Comparison of ENCODE assay signal across 22 cellular contexts in genomic region chr2:172507199-172507598, GRCh38. TPM values are rescaled to one million over a fixed set of nuclear protein-coding genes. Genes with fewer than 3 reads are reported as not detected.
DNase-seq lines count a peak whose midpoint lies in the region; ATAC-seq, FAIRE-seq and TF ChIP-seq lines count a peak whose summit lies in the region.
"Had no signal": no experiment of that assay in that cellular context is flagged by ENCODE, and none has a peak within 500 bp of the region (broad histone marks: within the 10 kb centered on the region; RNA-seq: fewer than 3 reads in every experiment).

No MANE protein-coding gene starts in this region.

- H3K4ac ChIP-seq in H1 (replicated peaks; ENCODE audit: insufficient read length, low read depth, low read length), result no peak overlapping the region

- peaks cover 11 to 86% (median 81%) of the 10 kb centered on the region in 7 donors for H3K4me1 Mint-ChIP-seq in naive thymus-derived CD4-positive, alpha-beta T cell
- peaks cover 19% of the 10 kb centered on the region for H3K4me1 Mint-ChIP-seq in activated naive CD4-positive, alpha-beta T cell treated with anti-CD3 and anti-CD28 coated beads, Interleukin-2, amount 10 ng/mL, durations not matched to agents 7 days and 5 days
- H3K4me1 Mint-ChIP-seq: GM23338 had no signal

- no peaks in the 10 kb centered on the region for H3K79me1 ChIP-seq in H1 (ENCODE audit: low read depth, low read length)

- H3K23ac ChIP-seq in H1 (ENCODE audit: insufficient read length), result no peak overlapping the region

- peaks cover 5 to 26% of the 10 kb centered on the region in 2 experiments; a peak in 4 of 5 replicates for H3K36me3 ChIP-seq in HepG2 (replicated peaks in 1 of 2; ENCODE audit: control insufficient read depth in 1 of 2, insufficient read depth in 2 of 2, low read length in 2 of 2)
- peaks cover 0 to 4% (median 0%) of the 10 kb centered on the region in 4 donors for H3K36me3 ChIP-seq in right lobe of liver
- peaks cover 2 to 45% (median 20%) of the 10 kb centered on the region in 4 experiments; a peak in 6 of 8 replicates for H3K36me3 ChIP-seq in H1 (ENCODE audit: control insufficient read depth in 2 of 4, insufficient read depth in 4 of 4, low read length in 3 of 4)
- peaks cover 0 to 35% (median 12%) of the 10 kb centered on the region in 3 experiments for H3K36me3 ChIP-seq in naive thymus-derived CD4-positive, alpha-beta T cell (ENCODE audit: control insufficient read depth in 2 of 3, insufficient read depth in 3 of 3, low read length in 3 of 3)
- H3K36me3 ChIP-seq in MM.1S (replicated peaks; ENCODE audit: insufficient read depth, low read length), result no peaks in the 10 kb centered on the region
- H3K36me3 ChIP-seq: BE2C, HAP-1 had no signal

- intact Hi-C loops in HepG2 (cut with micrococcal nuclease; ENCODE audit: unreplicated experiment) (no loop called here), right lobe of liver (cut with DNase I) (no loop called here)
- intact Hi-C loops in naive thymus-derived CD4-positive, alpha-beta T cell (cut with micrococcal nuclease), result loop anchor here (2.0 to 5.0 kb wide), 2 partner anchors 16 to 1820 kb away; no protein-coding TSS in a partner anchor

- no peak overlapping the region for H3K4me3 Mint-ChIP-seq in naive thymus-derived CD4-positive, alpha-beta T cell
- H3K4me3 Mint-ChIP-seq in activated naive CD4-positive, alpha-beta T cell treated with anti-CD3 and anti-CD28 coated beads, Interleukin-2, amount 10 ng/mL, durations not matched to agents 7 days and 5 days, result no peak overlapping the region
- H3K4me3 Mint-ChIP-seq: CD14-positive monocyte; CD8-positive, alpha-beta memory T cell; GM23338; HFFc6 had no signal

- no peak for TF ChIP-seq RAD21 in HepG2 (CRISPR knock-in tag; IDR thresholded peaks at IDR 0.05)
- no peak for TF ChIP-seq RAD21 in H1 (IDR thresholded peaks at IDR 0.05 in 1 of 2, conservative IDR thresholded peaks at IDR 0.05 in 1 of 2; ENCODE audit: low read depth in 2 of 2, low read length in 2 of 2)

- H3K9ac ChIP-seq in HepG2 (ENCODE audit: insufficient read depth, low read depth, low read length), result no peak overlapping the region
- no peak overlapping the region for H3K9ac ChIP-seq in H1 (replicated peaks in 1 of 4; ENCODE audit: extremely low read depth in 1 of 4, low read depth in 3 of 4, low read length in 3 of 4)
- no peak overlapping the region for H3K9ac ChIP-seq in MM.1S (ENCODE audit: low read length)
- H3K9ac ChIP-seq: BLaER1 treated with 17β-estradiol and CSF1 and Interleukin-3, amounts not matched to agents 10 nM and 100 nM had no signal

- H3K23me2 ChIP-seq in H1 (ENCODE audit: low read depth, low read length), result no peaks in the 10 kb centered on the region

- POLR2A ChIA-PET in HepG2 (lab: Yijun Ruan, JAX), result no interaction called here
- POLR2A ChIA-PET in H1 (lab: Charles Lee; ENCODE audit: partially characterized antibody), result interaction anchor here (1.2 kb wide), 1 partner anchor 25 kb away, joined by 4 read pairs; no protein-coding TSS in a partner anchor
- POLR2A ChIA-PET in naive thymus-derived CD4-positive, alpha-beta T cell (lab: Charles Lee), result interaction anchor here (1.2 kb wide), 1 partner anchor 12 kb away, joined by 3 read pairs; no protein-coding TSS in a partner anchor

- no peak overlapping the region for H2BK20ac ChIP-seq in H1 (ENCODE audit: low read length)

- H2BK15ac ChIP-seq in H1 (ENCODE audit: low read length), result no peak overlapping the region

- peaks cover 10% of the 10 kb centered on the region for H3K9me3 ChIP-seq in HepG2 (ENCODE audit: low read length)
- peaks cover 0 to 6% (median 3%) of the 10 kb centered on the region in 4 donors for H3K9me3 ChIP-seq in right lobe of liver
- peaks cover 10 to 11% of the 10 kb centered on the region in 2 experiments for H3K9me3 ChIP-seq in H1 (ENCODE audit: insufficient read depth in 2 of 2, low read depth in 1 of 2, low read length in 1 of 2)
- peaks cover 0 to 4% (median 0%) of the 10 kb centered on the region in 3 experiments for H3K9me3 ChIP-seq in naive thymus-derived CD4-positive, alpha-beta T cell (ENCODE audit: control insufficient read depth in 2 of 3, low read length in 3 of 3)
- no peaks in the 10 kb centered on the region for H3K9me3 ChIP-seq in MM.1S (replicated peaks; ENCODE audit: insufficient read depth, low read length)
- H3K9me3 ChIP-seq: BE2C, HAP-1 had no signal

- in situ Hi-C loops in HepG2 (cut with HindIII; ENCODE audit: extremely low pct_ligation_motif_present, low pct_unique_long_range_greater_than_20kb), result no loop called here

- TF ChIP-seq CTCF in HepG2 (CRISPR knock-in tag; IDR thresholded peaks at IDR 0.05) (no peak), right lobe of liver (IDR thresholded peaks at IDR 0.05) (no peak), H1 (IDR thresholded peaks at IDR 0.05; ENCODE audit: control extremely low read depth in 1 of 3, insufficient read depth in 1 of 3, low read depth in 1 of 3, low read length in 3 of 3) (no peak), MM.1S (IDR thresholded peaks at IDR 0.05; ENCODE audit: low read length) (no peak)

- no peak overlapping the region for H2AK5ac ChIP-seq in H1 (ENCODE audit: low read depth, low read length)

- 100% methylated on average over 4 of the region's 4 CpGs for WGBS in HepG2 (ENCODE audit: low lambda C conversion rate)
- WGBS in right lobe of liver (ENCODE audit: insufficient coverage, low coverage, low lambda C conversion rate, missing lambda C conversion rate), result 96% methylated on average over 4 of the region's 4 CpGs
- 78% methylated on average over 4 of the region's 4 CpGs; no CpG with 5 or more reads in 1 of the 2 experiments for WGBS in H1 (ENCODE audit: extremely low coverage in 1 of 2, insufficient coverage in 1 of 2, insufficient read length in 1 of 2, insufficient replicate concordance in 2 of 2, low coverage in 1 of 2, low lambda C conversion rate in 2 of 2, missing lambda C conversion rate in 1 of 2), 2 experiments

- FAIRE-seq in HepG2 (lab: Jason Lieb, UNC), result no peak
- FAIRE-seq in H1 (lab: Jason Lieb, UNC), result no peak
- FAIRE-seq: A549, G401.6, H54 had no signal

- H3K4me1 ChIP-seq in HepG2 (ENCODE audit: insufficient read depth, low read length) (no peaks in the 10 kb centered on the region), right lobe of liver (no peaks in the 10 kb centered on the region), H1 (replicated peaks in 1 of 4; ENCODE audit: control insufficient read depth in 3 of 4, insufficient read depth in 4 of 4, low read length in 3 of 4) (no peaks in the 10 kb centered on the region), MM.1S (ENCODE audit: low read length) (no peaks in the 10 kb centered on the region)
- H3K4me1 ChIP-seq in naive thymus-derived CD4-positive, alpha-beta T cell (ENCODE audit: control insufficient read depth in 2 of 2, insufficient read depth in 2 of 2, low read length in 2 of 2), result peaks cover 0 to 20% of the 10 kb centered on the region in 2 donors
- H3K4me1 ChIP-seq: A549, BE2C, HAP-1 had no signal

- H3K79me2 ChIP-seq in HepG2 (ENCODE audit: insufficient read depth, low read length) (no peaks in the 10 kb centered on the region), H1 (ENCODE audit: control insufficient read depth in 1 of 2, insufficient read depth in 2 of 2, low read length in 2 of 2) (no peaks in the 10 kb centered on the region), MM.1S (ENCODE audit: low read length) (0 out of 2 replicates have a peak, but pooled peaks cover 8% of the 10 kb centered on the region)

- no peak overlapping the region for H3K4me2 ChIP-seq in HepG2 (ENCODE audit: low read depth, low read length)
- H3K4me2 ChIP-seq in H1 (ENCODE audit: insufficient read depth in 1 of 2, low read depth in 2 of 2, low read length in 2 of 2), result no peak overlapping the region
- H3K4me2 ChIP-seq in MM.1S (ENCODE audit: low read depth, low read length), result no peak overlapping the region
- H3K4me2 ChIP-seq: A549, GM23338 had no signal

- TF ChIP-seq EP300 in HepG2 (IDR thresholded peaks at IDR 0.05; ENCODE audit: low read depth in 2 of 2, low read length in 2 of 2) (no peak), HepG2 (CRISPR knock-in tag; IDR thresholded peaks at IDR 0.05; ENCODE audit: borderline replicate concordance) (no peak), H1 (IDR thresholded peaks at IDR 0.05; ENCODE audit: borderline replicate concordance in 1 of 2, low read depth in 2 of 2, low read length in 2 of 2) (no peak)

- H4K8ac ChIP-seq in H1 (ENCODE audit: extremely low read depth, insufficient read depth, low read length), result no peak overlapping the region

- no peaks in the 10 kb centered on the region for H3K27me3 ChIP-seq in HepG2 (ENCODE audit: control insufficient read depth in 1 of 2, insufficient read depth in 2 of 2, low read length in 2 of 2)
- H3K27me3 ChIP-seq in right lobe of liver, result no peaks in the 10 kb centered on the region
- H3K27me3 ChIP-seq in H1 (replicated peaks in 1 of 4; ENCODE audit: control insufficient read depth in 3 of 4, extremely low read depth in 1 of 4, insufficient read depth in 3 of 4, low read length in 3 of 4), result no peaks in the 10 kb centered on the region
- no peaks in the 10 kb centered on the region for H3K27me3 ChIP-seq in naive thymus-derived CD4-positive, alpha-beta T cell (ENCODE audit: control insufficient read depth in 2 of 2, insufficient read depth in 2 of 2, low read length in 2 of 2)
- no peaks in the 10 kb centered on the region for H3K27me3 ChIP-seq in MM.1S (replicated peaks; ENCODE audit: insufficient read depth, low read length)
- H3K27me3 ChIP-seq: BE2C; BLaER1 treated with 17β-estradiol and CSF1 and Interleukin-3, amounts not matched to agents 10 nM and 100 nM had no signal

- no peak overlapping the region for H3K56ac ChIP-seq in H1 (replicated peaks; ENCODE audit: insufficient read length, low read depth, low read length)

- no peaks in the 10 kb centered on the region for H3F3A ChIP-seq in MM.1S (ENCODE audit: insufficient read depth, low read length)

- no peak overlapping the region for H2AFZ ChIP-seq in HepG2 (ENCODE audit: low read length)
- no peak overlapping the region for H2AFZ ChIP-seq in H1 (ENCODE audit: low read length)
- no peak overlapping the region for H2AFZ ChIP-seq in MM.1S (ENCODE audit: low read length)
- H2AFZ ChIP-seq: GM23338 had no signal

- BruUV-seq in HepG2 (replicated peaks; lab: Mats Ljungman, UMichigan), result no TSS peak

- H2BK12ac ChIP-seq in H1 (ENCODE audit: low read depth, low read length), result no peak overlapping the region

- H2BK5ac ChIP-seq in H1 (ENCODE audit: low read depth, low read length), result no peak overlapping the region

- H3K9me3 Mint-ChIP-seq in naive thymus-derived CD4-positive, alpha-beta T cell, result peaks cover 0 to 15% (median 7%) of the 10 kb centered on the region in 11 donors
- peaks cover 16% of the 10 kb centered on the region for H3K9me3 Mint-ChIP-seq in activated naive CD4-positive, alpha-beta T cell treated with anti-CD3 and anti-CD28 coated beads, Interleukin-2, amount 10 ng/mL, durations not matched to agents 7 days and 5 days

- no peak overlapping the region for H4K91ac ChIP-seq in H1 (replicated peaks; ENCODE audit: insufficient read length, low read length)

- no peaks in the 10 kb centered on the region for H3K27me3 Mint-ChIP-seq in naive thymus-derived CD4-positive, alpha-beta T cell
- H3K27me3 Mint-ChIP-seq in activated naive CD4-positive, alpha-beta T cell treated with anti-CD3 and anti-CD28 coated beads, Interleukin-2, amount 10 ng/mL, durations not matched to agents 7 days and 5 days, result no peaks in the 10 kb centered on the region
- H3K27me3 Mint-ChIP-seq: CD8-positive, alpha-beta memory T cell had no signal

- peaks cover 15 to 63% (median 61%) of the 10 kb centered on the region in 5 donors for H3K36me3 Mint-ChIP-seq in naive thymus-derived CD4-positive, alpha-beta T cell
- H3K36me3 Mint-ChIP-seq in activated naive CD4-positive, alpha-beta T cell treated with anti-CD3 and anti-CD28 coated beads, Interleukin-2, amount 10 ng/mL, durations not matched to agents 7 days and 5 days, result peaks cover 75% of the 10 kb centered on the region

- H3K27ac ChIP-seq in HepG2 (ENCODE audit: extremely low read length, insufficient read depth, low read length) (no peak overlapping the region), right lobe of liver (no peak overlapping the region), H1 (ENCODE audit: low read depth, low read length) (no peak overlapping the region), MM.1S (ENCODE audit: low read length) (no peak overlapping the region)
- no peak overlapping the region for H3K27ac ChIP-seq in naive thymus-derived CD4-positive, alpha-beta T cell (ENCODE audit: low read depth, low read length)
- H3K27ac ChIP-seq: A549; BLaER1 treated with 17β-estradiol and CSF1 and Interleukin-3, amounts not matched to agents 10 nM and 100 nM had no signal

- no peak overlapping the region for H4K5ac ChIP-seq in H1 (ENCODE audit: insufficient read length, low read depth, low read length)

- peak overlapping the region in 7 of 9 donors; percentile 56 to 92 (median 76) for H3K27ac Mint-ChIP-seq in naive thymus-derived CD4-positive, alpha-beta T cell
- H3K27ac Mint-ChIP-seq in activated naive CD4-positive, alpha-beta T cell treated with anti-CD3 and anti-CD28 coated beads, Interleukin-2, amount 10 ng/mL, durations not matched to agents 7 days and 5 days, result no peak overlapping the region
- H3K27ac Mint-ChIP-seq: CD14-positive monocyte, GM23338, HFFc6 had no signal

- CTCF ChIA-PET in HepG2 (lab: Yijun Ruan, JAX; ENCODE audit: low intra/inter-chr PET ratio, low total read pairs), result no interaction called here
- CTCF ChIA-PET in H1 (lab: Charles Lee; ENCODE audit: partially characterized antibody), result interaction anchor here (1.0 to 1.5 kb wide), 2 partner anchors 23 to 203 kb away, joined by 3 to 4 read pairs; no protein-coding TSS in a partner anchor
- CTCF ChIA-PET in naive thymus-derived CD4-positive, alpha-beta T cell (lab: Charles Lee), result no interaction called here
- CTCF ChIA-PET in activated naive CD4-positive, alpha-beta T cell treated with anti-CD3 and anti-CD28 coated beads, Interleukin-2, amount 10 ng/mL, durations not matched to agents 7 days and 5 days (lab: Charles Lee), result no interaction called here

- H4K20me1 ChIP-seq in HepG2 (ENCODE audit: insufficient read depth, low read length) (no peaks in the 10 kb centered on the region), H1 (replicated peaks in 1 of 2; ENCODE audit: control insufficient read depth in 1 of 2, insufficient read depth in 2 of 2, low read length in 2 of 2) (no peaks in the 10 kb centered on the region), MM.1S (ENCODE audit: insufficient read depth, low read length) (no peaks in the 10 kb centered on the region)
- H4K20me1 ChIP-seq: BLaER1 treated with 17β-estradiol and CSF1 and Interleukin-3, amounts not matched to agents 10 nM and 100 nM had no signal

- H3K14ac ChIP-seq in H1 (ENCODE audit: insufficient read length), result no peak overlapping the region

- no peak overlapping the region for H2BK120ac ChIP-seq in H1 (replicated peaks; ENCODE audit: low read depth, low read length)

- H3K18ac ChIP-seq in H1 (ENCODE audit: extremely low read depth, low read length), result no peak overlapping the region

- DNase-seq in HepG2 (ENCODE audit: low spot score) (no peak), right lobe of liver (no peak), H1 (ENCODE audit: low read depth in 1 of 2, low spot score in 2 of 2) (no peak), MM.1S (no peak)
- DNase-seq in naive thymus-derived CD4-positive, alpha-beta T cell, result no peak
- no peak for DNase-seq in activated naive CD4-positive, alpha-beta T cell treated with anti-CD3 and anti-CD28 coated beads, Interleukin-2, amount 10 ng/mL, durations not matched to agents 7 days and 5 days
- DNase-seq: 8988T; ACHN; AML-193; BE2C; CD8-positive, alpha-beta memory T cell; DMS153; DND-41; HFFc6 had no signal

- no peak for ATAC-seq in HepG2
- ATAC-seq in right lobe of liver, result no peak
- ATAC-seq in naive thymus-derived CD4-positive, alpha-beta T cell, result no peak
- ATAC-seq in GM18868 (IDR thresholded peaks at IDR 0.05; ENCODE audit: unreplicated experiment), result no peak
- ATAC-seq: A549, GM23338 had no signal

- no peaks in the 10 kb centered on the region for H3K9me2 ChIP-seq in MM.1S (replicated peaks; ENCODE audit: insufficient read depth, low read length)

- TF ChIP-seq POLR2A in HepG2 (IDR thresholded peaks at IDR 0.05; ENCODE audit: insufficient read depth in 1 of 2, low read depth in 2 of 2, low read length in 2 of 2), result no peak
- no peak for TF ChIP-seq POLR2A in right lobe of liver (IDR thresholded peaks at IDR 0.05)
- no peak for TF ChIP-seq POLR2A in H1 (IDR thresholded peaks at IDR 0.05; ENCODE audit: control extremely low read depth in 1 of 2, low read depth in 2 of 2, low read length in 2 of 2)

- no peak overlapping the region for H3K4me3 ChIP-seq in HepG2 (replicated peaks in 1 of 3; ENCODE audit: insufficient read depth in 1 of 3, low read depth in 2 of 3, low read length in 3 of 3)
- no peak overlapping the region for H3K4me3 ChIP-seq in right lobe of liver
- H3K4me3 ChIP-seq in H1 (ENCODE audit: extremely low read depth in 1 of 4, insufficient read depth in 2 of 4, low read depth in 3 of 4, low read length in 4 of 4), result no peak overlapping the region
- H3K4me3 ChIP-seq in naive thymus-derived CD4-positive, alpha-beta T cell (ENCODE audit: low read length), result no peak overlapping the region
- H3K4me3 ChIP-seq in MM.1S (ENCODE audit: low read length), result no peak overlapping the region
- H3K4me3 ChIP-seq: A549; BLaER1 treated with 17β-estradiol and CSF1 and Interleukin-3, amounts not matched to agents 10 nM and 100 nM; GM23338; HAP-1 had no signal

RNA-seq across cellular contexts. Expression of gene PDK1, which starts 48.7 kb away (rescaled TPM):
- total RNA-seq in HepG2 (2016; rRNA removed; fragmentation: Illumina TruSeq; extraction: Trizol) (11.9 and 12.0 TPM in 2 replicates), right lobe of liver (10 to 100 TPM in 3 of 6 experiments, 1 to 10 TPM in 3; 5.0 to 34.1 (median 9.6) TPM)
- 14.8 and 16.0 TPM in 2 replicates for total RNA-seq in HepG2 (2016; cell fraction: cytosol; rRNA removed; fragmentation: Illumina TruSeq; extraction: Trizol; ENCODE audit: low read depth)
- total RNA-seq in HepG2 (2016; cell fraction: insoluble cytoplasmic fraction; rRNA removed; fragmentation: Illumina TruSeq; extraction: Trizol), result 11.1 and 15.0 TPM in 2 replicates
- total RNA-seq in HepG2 (2016; cell fraction: membrane; rRNA removed; fragmentation: Illumina TruSeq; extraction: Trizol), result 5.0 and 6.4 TPM in 2 replicates
- total RNA-seq in HepG2 (2016; cell fraction: nucleus; rRNA removed; fragmentation: Illumina TruSeq; extraction: Trizol), result 14.8 and 15.2 TPM in 2 replicates
- polyA plus RNA-seq in HepG2 (2011; rRNA removed) (84.7 and 96.9 TPM in 2 replicates), H1 (2011; rRNA removed) (10.7 and 21.9 TPM in 2 replicates)
- 30.7 and 32.7 TPM in 2 replicates for polyA plus RNA-seq in HepG2 (2011; cell fraction: cytosol; rRNA removed)
- 67.8 and 93.1 TPM in 2 replicates for polyA plus RNA-seq in HepG2 (2011; cell fraction: nucleus; rRNA removed)
- polyA plus RNA-seq in HepG2 (2012), result 25.5 and 44.1 TPM in 2 replicates
- 0.77 and 0.79 TPM in 2 replicates for polyA plus RNA-seq in HepG2 (2016; cell fraction: cytosol; fragmentation: Illumina TruSeq; extraction: Trizol; ENCODE audit: low read depth)
- 7.5 and 10.2 TPM in 2 replicates for polyA plus RNA-seq in HepG2 (2016; cell fraction: insoluble cytoplasmic fraction; fragmentation: Illumina TruSeq; extraction: Trizol; ENCODE audit: low read depth)
- polyA plus RNA-seq in HepG2 (2016; cell fraction: membrane; fragmentation: Illumina TruSeq; extraction: Trizol; ENCODE audit: low read depth), result 2.4 and 2.7 TPM in 2 replicates
- polyA plus RNA-seq in HepG2 (2016; cell fraction: nucleus; fragmentation: Illumina TruSeq; extraction: Trizol; ENCODE audit: insufficient read depth, low read depth), result 10.4 and 11.5 TPM in 2 replicates
- 33.6 and 117 TPM in 2 replicates for polyA minus RNA-seq in HepG2 (2011; rRNA and poly(A)+ RNA removed; ENCODE audit: low replicate concordance)
- 65.8 and 77.1 TPM in 2 replicates for polyA minus RNA-seq in HepG2 (2011; cell fraction: cytosol; rRNA and poly(A)+ RNA removed)
- 205 and 237 TPM in 2 replicates for polyA minus RNA-seq in HepG2 (2011; cell fraction: nucleus; rRNA and poly(A)+ RNA removed)
- 18.2 and 18.7 TPM in 2 replicates for total RNA-seq in H1 (2021; fragmentation: NEBNext Ultra II Directional; extraction: Animal tissue kit (Norgen Biotek cat#: 25700))
- 18.3 TPM for polyA plus RNA-seq in H1 (2011; cell fraction: cytosol; rRNA removed)
- 26.8 TPM for polyA plus RNA-seq in H1 (2011; cell fraction: nucleus; rRNA removed)
- 18.4 to 29.1 TPM (median 22.2 TPM) in 4 replicates for polyA plus RNA-seq in H1 (2012, experiment 1 of 2)
- polyA plus RNA-seq in H1 (2012, experiment 2 of 2), result 1.9 TPM
- polyA plus RNA-seq in H1 (2013, experiment 1 of 2), result 14.6 TPM
- 13.6 TPM for polyA plus RNA-seq in H1 (2013, experiment 2 of 2)
- 61.6 and 153 TPM in 2 replicates for polyA minus RNA-seq in H1 (2011; rRNA and poly(A)+ RNA removed)
- polyA minus RNA-seq in H1 (2011; cell fraction: cytosol; rRNA and poly(A)+ RNA removed), result 30.0 TPM
- polyA minus RNA-seq in H1 (2011; cell fraction: nucleus; rRNA and poly(A)+ RNA removed), result 51.6 TPM
- 10 to 100 TPM; 56.0 to 70.6 (median 66.6) TPM for total RNA-seq in naive thymus-derived CD4-positive, alpha-beta T cell
- 10 to 100 TPM; 65.6 to 79.8 TPM for polyA plus RNA-seq in naive thymus-derived CD4-positive, alpha-beta T cell

Comparison
In these comparisons a context has a peak if more than half of its experiments do, and no peak if none do; other contexts are left out.
1. intact Hi-C loops: an anchor here in naive thymus-derived CD4-positive, alpha-beta T cell (2.0 to 5.0 kb wide); none called in HepG2 and right lobe of liver.
2. Of the 41 proteins assayed by ChIP-seq in both HepG2 and H1: peak only in HepG2: none; only in H1: POLR2AphosphoS5; in both: none; in neither: 40.